Comparison of ENCODE assay signal across 10 cellular contexts in genomic region chr6:111601875-111602274, GRCh38. TPM values are rescaled to one million over a fixed set of nuclear protein-coding genes. Genes with fewer than 3 reads are reported as not detected.
A peak's percentile ranks its signal among the peaks of the same experiment; 100 is the strongest.
DNase-seq lines count a peak whose midpoint lies in the region; ATAC-seq and TF ChIP-seq lines count a peak whose summit lies in the region.
"Had no signal": no experiment of that assay in that cellular context is flagged by ENCODE, and none has a peak within 500 bp of the region (broad histone marks: within the 10 kb centered on the region; RNA-seq: fewer than 3 reads in every experiment).

No MANE protein-coding gene starts in this region.

- ATAC-seq in right lobe of liver (peak; percentile 39 to 60 (median 49)), HG03139 (IDR thresholded peaks at IDR 0.05; ENCODE audit: unreplicated experiment) (no peak)
- no peak for ATAC-seq in stimulated activated effector memory CD8-positive, alpha-beta T cell treated with anti-CD3 and anti-CD28 coated beads, Interleukin-12 subunit alpha, Interleukin-12 subunit beta, amount 100 ng/mL, for 72 hours

- TF ChIP-seq CTCF in HFF-Myc (IDR thresholded peaks at IDR 0.05; ENCODE audit: low read depth, low read length, missing control alignments), result no peak
- TF ChIP-seq CTCF in choroid plexus epithelial cell (conservative IDR thresholded peaks at IDR 0.05; ENCODE audit: low read depth, low read length), result no peak
- TF ChIP-seq CTCF in right lobe of liver (IDR thresholded peaks at IDR 0.05), result no peak

- H3K9me3 Mint-ChIP-seq in stimulated activated effector memory CD8-positive, alpha-beta T cell treated with anti-CD3 and anti-CD28 coated beads, Interleukin-12 subunit alpha, Interleukin-12 subunit beta, amount 100 ng/mL, for 72 hours, result no peaks in the 10 kb centered on the region
- H3K9me3 Mint-ChIP-seq: dendritic cell treated with granulocyte-macrophage colony-stimulating factor and Interleukin-4, amounts not matched to agents 40 ng/mL and 50 ng/mL, for 4 days had no signal

- TF ChIP-seq POLR2A in right lobe of liver (IDR thresholded peaks at IDR 0.05), result peak; percentile 52

- peaks cover 6% of the 10 kb centered on the region for H3K36me3 Mint-ChIP-seq in stimulated activated effector memory CD8-positive, alpha-beta T cell treated with anti-CD3 and anti-CD28 coated beads, Interleukin-12 subunit alpha, Interleukin-12 subunit beta, amount 100 ng/mL, for 72 hours

- intact Hi-C loops in right lobe of liver (cut with DNase I), result no loop called here

- peaks cover 0 to 61% (median 25%) of the 10 kb centered on the region in 4 donors for H3K4me1 ChIP-seq in right lobe of liver

- H3K4me3 Mint-ChIP-seq in stimulated activated effector memory CD8-positive, alpha-beta T cell treated with anti-CD3 and anti-CD28 coated beads, Interleukin-12 subunit alpha, Interleukin-12 subunit beta, amount 100 ng/mL, for 72 hours, result no peak overlapping the region
- H3K4me3 Mint-ChIP-seq: dendritic cell treated with granulocyte-macrophage colony-stimulating factor and Interleukin-4, amounts not matched to agents 40 ng/mL and 50 ng/mL, for 4 days had no signal

- no peaks in the 10 kb centered on the region for H3K9me3 ChIP-seq in right lobe of liver

- peaks cover 59% of the 10 kb centered on the region for H3K4me1 Mint-ChIP-seq in stimulated activated effector memory CD8-positive, alpha-beta T cell treated with anti-CD3 and anti-CD28 coated beads, Interleukin-12 subunit alpha, Interleukin-12 subunit beta, amount 100 ng/mL, for 72 hours

- H3K27me3 ChIP-seq in right lobe of liver, result no peaks in the 10 kb centered on the region

- H3K36me3 ChIP-seq in right lobe of liver, result no peaks in the 10 kb centered on the region

- H3K4me3 ChIP-seq in HFF-Myc (replicated peaks; ENCODE audit: low read depth, low read length), result peak overlapping the region; percentile 64; the same call in 1 of the 2 replicates
- no peak overlapping the region for H3K4me3 ChIP-seq in choroid plexus epithelial cell (ENCODE audit: low read depth, low read length)
- H3K4me3 ChIP-seq in right lobe of liver, result no peak overlapping the region

- no peak for DNase-seq in HFF-Myc (ENCODE audit: extremely low read depth, low read depth)
- peak; percentile 75 for DNase-seq in choroid plexus epithelial cell (ENCODE audit: low read depth)
- no peak for DNase-seq in right lobe of liver
- no peak for DNase-seq in stimulated activated effector memory CD8-positive, alpha-beta T cell treated with anti-CD3 and anti-CD28 coated beads, Interleukin-12 subunit alpha, Interleukin-12 subunit beta, amount 100 ng/mL, for 72 hours (ENCODE audit: low spot score in 2 of 2)
- DNase-seq in NCI-H2029 (lab: John Stamatoyannopoulos, UW), result no peak
- DNase-seq in SKM-1 treated with dmso at 0.1 percent for 144 hours (lab: John Stamatoyannopoulos, UW; ENCODE audit: unreplicated experiment), result no peak
- no peak for DNase-seq in middle frontal gyrus (ENCODE audit: extremely low spot score, low spot score)
- DNase-seq: NCI-H146 had no signal

- 0% methylated on average over 1 of the region's 1 CpG for WGBS in right lobe of liver (ENCODE audit: insufficient coverage, low coverage, low lambda C conversion rate, missing lambda C conversion rate)

- H3K27ac Mint-ChIP-seq in stimulated activated effector memory CD8-positive, alpha-beta T cell treated with anti-CD3 and anti-CD28 coated beads, Interleukin-12 subunit alpha, Interleukin-12 subunit beta, amount 100 ng/mL, for 72 hours, result peak overlapping the region; percentile 9
- H3K27ac Mint-ChIP-seq: dendritic cell treated with granulocyte-macrophage colony-stimulating factor and Interleukin-4, amounts not matched to agents 40 ng/mL and 50 ng/mL, for 4 days had no signal

- peak overlapping the region; percentile 76 to 93 (median 79) for H3K27ac ChIP-seq in right lobe of liver

RNA-seq across cellular contexts. Expression of gene TRAF3IP2, which starts 3.8 kb away (rescaled TPM):
- 10 to 100 TPM in 2 of 6 experiments, 1 to 10 TPM in 4; 5.0 to 21.9 (median 8.6) TPM for total RNA-seq in right lobe of liver

Comparison
In these comparisons a context has a peak if more than half of its experiments do, and no peak if none do; other contexts are left out.
1. ATAC-seq: peak in right lobe of liver (4 of 4); none in stimulated activated effector memory CD8-positive, alpha-beta T cell treated with anti-CD3 and anti-CD28 coated beads, Interleukin-12 subunit alpha, Interleukin-12 subunit beta, amount 100 ng/mL, for 72 hours (single experiment) and HG03139 (single experiment).